Comparison of ENCODE assay signal across 2 cellular contexts in genomic region chr14:70924521-70924920, GRCh38.
TF ChIP-seq lines count a peak whose summit lies in the region.

No MANE protein-coding gene starts in this region.

TF ChIP-seq in GM23338, 12 proteins besides CTCF, POLR2A, EP300 and RAD21:
- no peak for TF ChIP-seq ZNF462 (CRISPR knock-in tag; IDR thresholded peaks at IDR 0.05)
- TF ChIP-seq, protein P1, sequence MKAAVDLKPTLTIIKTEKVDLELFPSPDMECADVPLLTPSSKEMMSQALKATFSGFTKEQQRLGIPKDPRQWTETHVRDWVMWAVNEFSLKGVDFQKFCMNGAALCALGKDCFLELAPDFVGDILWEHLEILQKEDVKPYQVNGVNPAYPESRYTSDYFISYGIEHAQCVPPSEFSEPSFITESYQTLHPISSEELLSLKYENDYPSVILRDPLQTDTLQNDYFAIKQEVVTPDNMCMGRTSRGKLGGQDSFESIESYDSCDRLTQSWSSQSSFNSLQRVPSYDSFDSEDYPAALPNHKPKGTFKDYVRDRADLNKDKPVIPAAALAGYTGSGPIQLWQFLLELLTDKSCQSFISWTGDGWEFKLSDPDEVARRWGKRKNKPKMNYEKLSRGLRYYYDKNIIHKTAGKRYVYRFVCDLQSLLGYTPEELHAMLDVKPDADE (IDR thresholded peaks at IDR 0.05) = no peak
- TF ChIP-seq STAT1 (IDR thresholded peaks at IDR 0.05; ENCODE audit: unreplicated experiment) = no peak
- TF ChIP-seq NANOG (IDR thresholded peaks at IDR 0.05; ENCODE audit: borderline replicate concordance) = no peak
- TF ChIP-seq ZNF114 (CRISPR knock-in tag; IDR thresholded peaks at IDR 0.05) = no peak
- TF ChIP-seq CREB1 (CRISPR knock-in tag; IDR thresholded peaks at IDR 0.05; ENCODE audit: low read depth) = no peak

TF ChIP-seq in GM12878, 131 proteins besides CTCF, POLR2A, EP300 and RAD21:
- TF ChIP-seq, protein P2, sequence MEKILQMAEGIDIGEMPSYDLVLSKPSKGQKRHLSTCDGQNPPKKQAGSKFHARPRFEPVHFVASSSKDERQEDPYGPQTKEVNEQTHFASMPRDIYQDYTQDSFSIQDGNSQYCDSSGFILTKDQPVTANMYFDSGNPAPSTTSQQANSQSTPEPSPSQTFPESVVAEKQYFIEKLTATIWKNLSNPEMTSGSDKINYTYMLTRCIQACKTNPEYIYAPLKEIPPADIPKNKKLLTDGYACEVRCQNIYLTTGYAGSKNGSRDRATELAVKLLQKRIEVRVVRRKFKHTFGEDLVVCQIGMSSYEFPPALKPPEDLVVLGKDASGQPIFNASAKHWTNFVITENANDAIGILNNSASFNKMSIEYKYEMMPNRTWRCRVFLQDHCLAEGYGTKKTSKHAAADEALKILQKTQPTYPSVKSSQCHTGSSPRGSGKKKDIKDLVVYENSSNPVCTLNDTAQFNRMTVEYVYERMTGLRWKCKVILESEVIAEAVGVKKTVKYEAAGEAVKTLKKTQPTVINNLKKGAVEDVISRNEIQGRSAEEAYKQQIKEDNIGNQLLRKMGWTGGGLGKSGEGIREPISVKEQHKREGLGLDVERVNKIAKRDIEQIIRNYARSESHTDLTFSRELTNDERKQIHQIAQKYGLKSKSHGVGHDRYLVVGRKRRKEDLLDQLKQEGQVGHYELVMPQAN (conservative IDR thresholded peaks at IDR 0.05) = no peak
- no peak for TF ChIP-seq IRF4 (IDR thresholded peaks at IDR 0.05; ENCODE audit: low read depth, low read length)
- TF ChIP-seq, protein P3, sequence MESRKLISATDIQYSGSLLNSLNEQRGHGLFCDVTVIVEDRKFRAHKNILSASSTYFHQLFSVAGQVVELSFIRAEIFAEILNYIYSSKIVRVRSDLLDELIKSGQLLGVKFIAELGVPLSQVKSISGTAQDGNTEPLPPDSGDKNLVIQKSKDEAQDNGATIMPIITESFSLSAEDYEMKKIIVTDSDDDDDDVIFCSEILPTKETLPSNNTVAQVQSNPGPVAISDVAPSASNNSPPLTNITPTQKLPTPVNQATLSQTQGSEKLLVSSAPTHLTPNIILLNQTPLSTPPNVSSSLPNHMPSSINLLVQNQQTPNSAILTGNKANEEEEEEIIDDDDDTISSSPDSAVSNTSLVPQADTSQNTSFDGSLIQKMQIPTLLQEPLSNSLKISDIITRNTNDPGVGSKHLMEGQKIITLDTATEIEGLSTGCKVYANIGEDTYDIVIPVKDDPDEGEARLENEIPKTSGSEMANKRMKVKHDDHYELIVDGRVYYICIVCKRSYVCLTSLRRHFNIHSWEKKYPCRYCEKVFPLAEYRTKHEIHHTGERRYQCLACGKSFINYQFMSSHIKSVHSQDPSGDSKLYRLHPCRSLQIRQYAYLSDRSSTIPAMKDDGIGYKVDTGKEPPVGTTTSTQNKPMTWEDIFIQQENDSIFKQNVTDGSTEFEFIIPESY (IDR thresholded peaks at IDR 0.05) = no peak
- TF ChIP-seq MYB (IDR thresholded peaks at IDR 0.05; ENCODE audit: borderline replicate concordance, low read depth, low read length) = no peak
- TF ChIP-seq BRCA1 (IDR thresholded peaks at IDR 0.05; ENCODE audit: low read depth, low read length) = no peak
- TF ChIP-seq, protein P4, sequence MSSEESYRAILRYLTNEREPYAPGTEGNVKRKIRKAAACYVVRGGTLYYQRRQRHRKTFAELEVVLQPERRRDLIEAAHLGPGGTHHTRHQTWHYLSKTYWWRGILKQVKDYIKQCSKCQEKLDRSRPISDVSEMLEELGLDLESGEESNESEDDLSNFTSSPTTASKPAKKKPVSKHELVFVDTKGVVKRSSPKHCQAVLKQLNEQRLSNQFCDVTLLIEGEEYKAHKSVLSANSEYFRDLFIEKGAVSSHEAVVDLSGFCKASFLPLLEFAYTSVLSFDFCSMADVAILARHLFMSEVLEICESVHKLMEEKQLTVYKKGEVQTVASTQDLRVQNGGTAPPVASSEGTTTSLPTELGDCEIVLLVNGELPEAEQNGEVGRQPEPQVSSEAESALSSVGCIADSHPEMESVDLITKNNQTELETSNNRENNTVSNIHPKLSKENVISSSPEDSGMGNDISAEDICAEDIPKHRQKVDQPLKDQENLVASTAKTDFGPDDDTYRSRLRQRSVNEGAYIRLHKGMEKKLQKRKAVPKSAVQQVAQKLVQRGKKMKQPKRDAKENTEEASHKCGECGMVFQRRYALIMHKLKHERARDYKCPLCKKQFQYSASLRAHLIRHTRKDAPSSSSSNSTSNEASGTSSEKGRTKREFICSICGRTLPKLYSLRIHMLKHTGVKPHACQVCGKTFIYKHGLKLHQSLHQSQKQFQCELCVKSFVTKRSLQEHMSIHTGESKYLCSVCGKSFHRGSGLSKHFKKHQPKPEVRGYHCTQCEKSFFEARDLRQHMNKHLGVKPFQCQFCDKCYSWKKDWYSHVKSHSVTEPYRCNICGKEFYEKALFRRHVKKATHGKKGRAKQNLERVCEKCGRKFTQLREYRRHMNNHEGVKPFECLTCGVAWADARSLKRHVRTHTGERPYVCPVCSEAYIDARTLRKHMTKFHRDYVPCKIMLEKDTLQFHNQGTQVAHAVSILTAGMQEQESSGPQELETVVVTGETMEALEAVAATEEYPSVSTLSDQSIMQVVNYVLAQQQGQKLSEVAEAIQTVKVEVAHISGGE (CRISPR knock-in tag; IDR thresholded peaks at IDR 0.05) = no peak
- no peak for TF ChIP-seq ETV6 (conservative IDR thresholded peaks at IDR 0.05 in 1 of 2, IDR thresholded peaks at IDR 0.05 in 1 of 2; ENCODE audit: borderline replicate concordance in 1 of 2, low read depth in 1 of 2)
- no peak for TF ChIP-seq KLF5 (IDR thresholded peaks at IDR 0.05; ENCODE audit: partially characterized antibody)
- TF ChIP-seq, protein P5, sequence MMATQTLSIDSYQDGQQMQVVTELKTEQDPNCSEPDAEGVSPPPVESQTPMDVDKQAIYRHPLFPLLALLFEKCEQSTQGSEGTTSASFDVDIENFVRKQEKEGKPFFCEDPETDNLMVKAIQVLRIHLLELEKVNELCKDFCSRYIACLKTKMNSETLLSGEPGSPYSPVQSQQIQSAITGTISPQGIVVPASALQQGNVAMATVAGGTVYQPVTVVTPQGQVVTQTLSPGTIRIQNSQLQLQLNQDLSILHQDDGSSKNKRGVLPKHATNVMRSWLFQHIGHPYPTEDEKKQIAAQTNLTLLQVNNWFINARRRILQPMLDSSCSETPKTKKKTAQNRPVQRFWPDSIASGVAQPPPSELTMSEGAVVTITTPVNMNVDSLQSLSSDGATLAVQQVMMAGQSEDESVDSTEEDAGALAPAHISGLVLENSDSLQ (IDR thresholded peaks at IDR 0.05) = no peak
- no peak for TF ChIP-seq RELA (IDR thresholded peaks at IDR 0.05; ENCODE audit: borderline replicate concordance, partially characterized antibody)
- no peak for TF ChIP-seq IKZF2 (IDR thresholded peaks at IDR 0.05)
- TF ChIP-seq JUND (IDR thresholded peaks at IDR 0.05; ENCODE audit: low read depth, low read length) = no peak
- TF ChIP-seq, protein P6, sequence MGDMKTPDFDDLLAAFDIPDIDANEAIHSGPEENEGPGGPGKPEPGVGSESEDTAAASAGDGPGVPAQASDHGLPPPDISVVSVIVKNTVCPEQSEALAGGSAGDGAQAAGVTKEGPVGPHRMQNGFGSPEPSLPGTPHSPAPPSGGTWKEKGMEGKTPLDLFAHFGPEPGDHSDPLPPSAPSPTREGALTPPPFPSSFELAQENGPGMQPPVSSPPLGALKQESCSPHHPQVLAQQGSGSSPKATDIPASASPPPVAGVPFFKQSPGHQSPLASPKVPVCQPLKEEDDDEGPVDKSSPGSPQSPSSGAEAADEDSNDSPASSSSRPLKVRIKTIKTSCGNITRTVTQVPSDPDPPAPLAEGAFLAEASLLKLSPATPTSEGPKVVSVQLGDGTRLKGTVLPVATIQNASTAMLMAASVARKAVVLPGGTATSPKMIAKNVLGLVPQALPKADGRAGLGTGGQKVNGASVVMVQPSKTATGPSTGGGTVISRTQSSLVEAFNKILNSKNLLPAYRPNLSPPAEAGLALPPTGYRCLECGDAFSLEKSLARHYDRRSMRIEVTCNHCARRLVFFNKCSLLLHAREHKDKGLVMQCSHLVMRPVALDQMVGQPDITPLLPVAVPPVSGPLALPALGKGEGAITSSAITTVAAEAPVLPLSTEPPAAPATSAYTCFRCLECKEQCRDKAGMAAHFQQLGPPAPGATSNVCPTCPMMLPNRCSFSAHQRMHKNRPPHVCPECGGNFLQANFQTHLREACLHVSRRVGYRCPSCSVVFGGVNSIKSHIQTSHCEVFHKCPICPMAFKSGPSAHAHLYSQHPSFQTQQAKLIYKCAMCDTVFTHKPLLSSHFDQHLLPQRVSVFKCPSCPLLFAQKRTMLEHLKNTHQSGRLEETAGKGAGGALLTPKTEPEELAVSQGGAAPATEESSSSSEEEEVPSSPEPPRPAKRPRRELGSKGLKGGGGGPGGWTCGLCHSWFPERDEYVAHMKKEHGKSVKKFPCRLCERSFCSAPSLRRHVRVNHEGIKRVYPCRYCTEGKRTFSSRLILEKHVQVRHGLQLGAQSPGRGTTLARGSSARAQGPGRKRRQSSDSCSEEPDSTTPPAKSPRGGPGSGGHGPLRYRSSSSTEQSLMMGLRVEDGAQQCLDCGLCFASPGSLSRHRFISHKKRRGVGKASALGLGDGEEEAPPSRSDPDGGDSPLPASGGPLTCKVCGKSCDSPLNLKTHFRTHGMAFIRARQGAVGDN (IDR thresholded peaks at IDR 0.05) = no peak
- no peak for TF ChIP-seq EED (IDR thresholded peaks at IDR 0.05; ENCODE audit: low read depth)
